ENCODE assay signal across 15 cellular contexts in genomic region chr1:168803696-168804510, GRCh38.
A peak's percentile ranks its signal among the peaks of the same experiment; 100 is the strongest.
DNase-seq lines count a peak whose midpoint lies in the region; ATAC-seq, FAIRE-seq and TF ChIP-seq lines count a peak whose summit lies in the region.
"Had no signal": no experiment of that assay in that cellular context is flagged by ENCODE, and none has a peak within 500 bp of the region (broad histone marks: within the 10 kb centered on the region; RNA-seq: fewer than 3 reads in every experiment).

No MANE protein-coding gene starts in this region.

- no peak overlapping the region for H2AK5ac ChIP-seq in H9 (ENCODE audit: insufficient read length, low read length)

- H3K27me3 Mint-ChIP-seq in H9 (ENCODE audit: low read depth), result no peaks in the 10 kb centered on the region; the same call in 1 of the 2 replicates

- H3K4me2 ChIP-seq in H9 (ENCODE audit: insufficient read depth, insufficient read length, low read length), result no peak overlapping the region

- no peaks in the 10 kb centered on the region; the same call in 1 of the 2 replicates for H3K4me1 ChIP-seq in H9 (ENCODE audit: insufficient read depth, low read length)
- H3K4me1 ChIP-seq: gastrocnemius medialis had no signal

- H4K91ac ChIP-seq in H9 (ENCODE audit: insufficient read length, low read depth, low read length), result no peak overlapping the region

- H3K56ac ChIP-seq in H9 (ENCODE audit: insufficient read length, low read depth, low read length), result no peak overlapping the region

- no peak overlapping the region for H3K27ac ChIP-seq in H9 (ENCODE audit: insufficient read length, low read depth, low read length)
- H3K27ac ChIP-seq: gastrocnemius medialis had no signal

- H3K4me1 Mint-ChIP-seq in H9, result peaks cover 27 to 33% of the 10 kb centered on the region in 2 experiments

- H3K14ac ChIP-seq in H9 (ENCODE audit: insufficient read depth, low read length), result no peak overlapping the region

- H2BK15ac ChIP-seq in H9 (ENCODE audit: low read depth, low read length), result no peak overlapping the region

- no peak overlapping the region for H4K5ac ChIP-seq in H9 (ENCODE audit: insufficient read length, low read depth, low read length)

- peak overlapping the region in 1 of 3 experiments; percentile 32; a peak in 2 of 7 replicates for H3K27ac Mint-ChIP-seq in H9
- H3K27ac Mint-ChIP-seq: CD8-positive, alpha-beta T cell had no signal

- no peaks in the 10 kb centered on the region for H3K9me3 Mint-ChIP-seq in H9
- H3K9me3 Mint-ChIP-seq: CD8-positive, alpha-beta T cell had no signal

- H2BK120ac ChIP-seq in H9 (ENCODE audit: low read depth, low read length, poor library complexity, severe bottlenecking), result no peak overlapping the region

- ATAC-seq in GM21786 (IDR thresholded peaks at IDR 0.05; ENCODE audit: unreplicated experiment) (no peak), HG03139 (IDR thresholded peaks at IDR 0.05; ENCODE audit: unreplicated experiment) (no peak), GM18498 (IDR thresholded peaks at IDR 0.05; ENCODE audit: unreplicated experiment) (no peak)
- ATAC-seq: CD8-positive, alpha-beta T cell; gastrocnemius medialis; stimulated activated naive CD8-positive, alpha-beta T cell treated with anti-CD3 and anti-CD28 coated beads, Interleukin-15, Interleukin-2, amounts not matched to agents 100 U/mL and 50 U/mL, for 24 hours had no signal

- DNase-seq in H9 (peak; percentile 31), NCI-H748 (lab: John Stamatoyannopoulos, UW; ENCODE audit: unreplicated experiment) (peak; percentile 51), globus pallidus (ENCODE audit: low spot score) (peak; percentile 77), pons (ENCODE audit: low spot score) (peak; percentile 87), GM12892 (ENCODE audit: insufficient read length) (no peak)
- DNase-seq: activated CD8-positive, alpha-beta memory T cell treated with anti-CD3 and anti-CD28 coated beads, Interleukin-2, amount 50 U/mL, for 4 hours; CD8-positive, alpha-beta T cell; effector CD4-positive, alpha-beta T cell; gastrocnemius medialis; NCI-H1694 treated with DMSO at 0.1 percent for 48 hours; stimulated activated CD4-positive, alpha-beta T cell treated with anti-CD3 and anti-CD28 coated beads, Interleukin-4, amount 100 ng/mL, for 24 hours; stimulated activated naive CD8-positive, alpha-beta T cell treated with anti-CD3 and anti-CD28 coated beads, Interleukin-15, Interleukin-2, amounts not matched to agents 100 U/mL and 50 U/mL, for 24 hours had no signal

- no peaks in the 10 kb centered on the region for H3K27me3 ChIP-seq in H9 (ENCODE audit: insufficient read depth, low read length)
- H3K27me3 ChIP-seq: gastrocnemius medialis had no signal

- H2AFZ ChIP-seq in H9 (ENCODE audit: low read length), result no peak overlapping the region

- FAIRE-seq in GM12892 (lab: Jason Lieb, UNC), result no peak

- no peak overlapping the region for H2BK5ac ChIP-seq in H9 (ENCODE audit: insufficient read length, low read length)

- no peaks in the 10 kb centered on the region for H4K20me1 ChIP-seq in H9 (ENCODE audit: control insufficient read depth, insufficient read depth, insufficient read length)

- no peak for TF ChIP-seq POLR2A in GM12892 (IDR thresholded peaks at IDR 0.05; ENCODE audit: low read depth, low read length)

- no peak overlapping the region for H2BK20ac ChIP-seq in H9 (ENCODE audit: low read depth, low read length, poor library complexity, severe bottlenecking)

- H2BK12ac ChIP-seq in H9 (ENCODE audit: insufficient read length, low read depth, low read length), result no peak overlapping the region

- H3K4me3 Mint-ChIP-seq in H9, result no peak overlapping the region
- H3K4me3 Mint-ChIP-seq: CD8-positive, alpha-beta T cell had no signal

- H3T11ph ChIP-seq in H9 (ENCODE audit: low read length), result no peak overlapping the region

- H4K8ac ChIP-seq in H9 (replicated peaks; ENCODE audit: insufficient read length, low read depth, low read length), result no peak overlapping the region

- H3K9me3 ChIP-seq in H9 (ENCODE audit: control insufficient read depth, low read depth, low read length), result no peaks in the 10 kb centered on the region
- H3K9me3 ChIP-seq: gastrocnemius medialis had no signal

- H3K9ac ChIP-seq in H9 (ENCODE audit: extremely low read depth, insufficient read length, low read length), result no peak overlapping the region

- no peak for TF ChIP-seq CTCF in H9 (conservative IDR thresholded peaks at IDR 0.05)

- no peaks in the 10 kb centered on the region for H3K79me1 ChIP-seq in H9 (ENCODE audit: insufficient read depth, low read depth, low read length, poor library complexity, severe bottlenecking)

- H3K79me2 ChIP-seq in H9 (ENCODE audit: insufficient read depth, low read length), result no peaks in the 10 kb centered on the region

- WGBS in H9 (ENCODE audit: extremely low coverage, insufficient read length, low lambda C conversion rate), result no CpG with 5 or more reads among the region's 8 CpGs

- no peak overlapping the region for H3K4ac ChIP-seq in H9 (ENCODE audit: low read depth, low read length)

- no peaks in the 10 kb centered on the region for H3K23me2 ChIP-seq in H9 (ENCODE audit: insufficient read length, low read depth, low read length, poor library complexity, severe bottlenecking)

- no peak overlapping the region for H3K23ac ChIP-seq in H9 (ENCODE audit: insufficient read length, low read depth, low read length)

- H3K36me3 Mint-ChIP-seq in H9 (ENCODE audit: insufficient read depth in 1 of 3, low read depth in 3 of 3), result no peaks in the 10 kb centered on the region
- H3K36me3 Mint-ChIP-seq: CD8-positive, alpha-beta T cell had no signal

- H3K18ac ChIP-seq in H9 (ENCODE audit: insufficient read length, low read depth, low read length), result no peak overlapping the region
